ENCODE assay signal across 19 cellular contexts in the genomic region with DNA sequence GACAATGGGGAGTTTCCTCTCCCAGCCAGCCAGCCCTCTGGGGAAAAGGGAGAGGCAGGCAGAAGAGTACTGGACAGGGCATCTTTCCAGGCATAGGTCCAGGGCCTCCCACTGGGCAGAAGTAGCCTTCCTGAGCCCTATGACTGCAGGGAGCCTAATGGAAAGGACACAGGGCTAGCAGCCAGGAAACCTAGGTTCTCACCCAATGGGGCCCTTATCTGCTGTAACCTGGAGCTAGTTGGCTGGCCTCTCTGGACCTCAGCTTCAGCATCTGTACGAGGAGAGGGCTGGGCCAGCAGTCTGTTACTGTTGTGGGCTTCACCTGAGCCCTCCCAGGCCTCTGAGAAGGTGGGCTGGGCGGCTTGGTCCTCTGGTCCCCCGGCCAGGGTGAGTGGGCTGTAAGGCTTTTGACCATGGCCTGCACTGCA. TPM values are rescaled to one million over a fixed set of nuclear protein-coding genes. Genes with fewer than 3 reads are reported as not detected.
DNase-seq lines count a peak whose midpoint lies in the region; ATAC-seq and TF ChIP-seq lines count a peak whose summit lies in the region.
"Had no signal": no experiment of that assay in that cellular context is flagged by ENCODE, and none has a peak within 500 bp of the region (broad histone marks: within the 10 kb centered on the region; RNA-seq: fewer than 3 reads in every experiment).

No MANE protein-coding gene starts in this region.

- H3K4me3 ChIP-seq in heart left ventricle (no peak overlapping the region), gastrocnemius medialis (no peak overlapping the region)

- DNase-seq in Right ventricle myocardium inferior (ENCODE audit: missing footprints): no peak
- no peak for DNase-seq in cardiac septum (ENCODE audit: low spot score)
- peak in 4 of 5 donors; percentile 58 to 83 (median 74) for DNase-seq in heart left ventricle
- DNase-seq in gastrocnemius medialis: no peak
- DNase-seq in NCI-H1436 treated with DMSO at 0.1 percent for 48 hours (lab: John Stamatoyannopoulos, UW): no peak
- DNase-seq: 8988T, C1 segment of cervical spinal cord, H7, MV-4-11, NCI-H1417 treated with DMSO at 0.1 percent for 48 hours, NCI-H2029 treated with DMSO at 0.1 percent for 48 hours, NCI-H524 treated with DMSO at 0.1 percent for 48 hours, RPMI8226 had no signal

- TF ChIP-seq POLR2A in heart left ventricle (IDR thresholded peaks at IDR 0.05) (peak in 1 of 2 donors; percentile 6), gastrocnemius medialis (IDR thresholded peaks at IDR 0.05) (no peak)

- intact Hi-C loops in Right ventricle myocardium inferior (cut with DNase I): no loop called here
- intact Hi-C loops in cardiac septum (cut with DNase I): no loop called here
- intact Hi-C loops in heart left ventricle (cut with DNase I): loop anchor here in 3 of 10 donors (5.0 kb wide), 2 partner anchors 207 to 212 kb away; no protein-coding TSS in a partner anchor
- intact Hi-C loops in gastrocnemius medialis (cut with DNase I; ENCODE audit: low total_unique reads): no loop called here

- WGBS in heart left ventricle, 4 donors: 43 to 64% (median 60%) methylated on average over 1 to 3 of the region's 3 CpGs

- H3K36me3 ChIP-seq in heart left ventricle: peaks cover 0 to 32% (median 4%) of the 10 kb centered on the region in 9 donors
- H3K36me3 ChIP-seq in gastrocnemius medialis: peaks cover 0 to 37% of the 10 kb centered on the region in 2 donors

- H3K27ac ChIP-seq in heart left ventricle (peak overlapping the region in 10 of 12 donors; percentile 15 to 99 (median 55)), gastrocnemius medialis (peak overlapping the region; percentile 58 to 99 (median 66))

- in situ Hi-C loops in gastrocnemius medialis (cut with MboI; ENCODE audit: low sequenced_read_pairs in 4 of 4): loop anchor here in 1 of 4 donors (10.0 kb wide), 1 partner anchor 204 kb away; no protein-coding TSS in a partner anchor

- H3K4me1 ChIP-seq in heart left ventricle (peaks cover 0 to 68% (median 18%) of the 10 kb centered on the region in 12 donors), gastrocnemius medialis (peaks cover 44 to 60% of the 10 kb centered on the region in 2 donors)

- H3K9me3 ChIP-seq in heart left ventricle (no peaks in the 10 kb centered on the region), gastrocnemius medialis (no peaks in the 10 kb centered on the region)

- TF ChIP-seq CTCF in heart left ventricle (IDR thresholded peaks at IDR 0.05): no peak
- no peak for TF ChIP-seq CTCF in gastrocnemius medialis (IDR thresholded peaks at IDR 0.05 in 4 of 5, conservative IDR thresholded peaks at IDR 0.05 in 1 of 5)

- peak; percentile 21 for ATAC-seq in Right ventricle myocardium inferior
- ATAC-seq in heart left ventricle: peak; percentile 18 to 33 (median 28)
- no peak for ATAC-seq in gastrocnemius medialis
- ATAC-seq in GM21786 (IDR thresholded peaks at IDR 0.05; ENCODE audit: unreplicated experiment): no peak
- ATAC-seq in HG02981 (IDR thresholded peaks at IDR 0.05; ENCODE audit: unreplicated experiment): no peak
- ATAC-seq in HG03196 (IDR thresholded peaks at IDR 0.05; ENCODE audit: unreplicated experiment): no peak

- H3K27me3 ChIP-seq in heart left ventricle: no peaks in the 10 kb centered on the region
- no peaks in the 10 kb centered on the region for H3K27me3 ChIP-seq in gastrocnemius medialis

RNA-seq across cellular contexts. Expression of a gene that starts 22.4 kb away (rescaled TPM):
- total RNA-seq in Right ventricle myocardium inferior (1,478 TPM), cardiac septum (1,178 TPM), heart left ventricle (1,000 to 10,000 TPM in 7 of 9 donors, 100 to 1,000 TPM in 2; 800 to 1,716 (median 1,273) TPM), gastrocnemius medialis (100 to 1,000 TPM; 164 to 305 (median 227) TPM)
- 1,000 to 10,000 TPM in 1 of 2 donors, 100 to 1,000 TPM in 1; 165 to 1,759 TPM for polyA plus RNA-seq in heart left ventricle

RNA-seq across cellular contexts. Expression of a gene that starts 36.3 kb away (rescaled TPM):
- total RNA-seq in Right ventricle myocardium inferior: 0.41 TPM
- total RNA-seq in cardiac septum: not detected
- under 1 TPM in 3 of 9 donors, not detected in 6; 0.19 to 0.28 (median 0.25) TPM for total RNA-seq in heart left ventricle
- polyA plus RNA-seq in heart left ventricle: under 1 TPM; 0.03 to 0.08 TPM
- total RNA-seq in gastrocnemius medialis: 1 to 10 TPM in 1 of 4 donors, under 1 TPM in 2, not detected in 1; 0.13 to 4.2 (median 0.92) TPM
- total RNA-seq: H7, LHCN-M2, OCI-LY7, SK-MEL-5 had no signal

Comparison
In these comparisons a context has a peak if more than half of its experiments do, and no peak if none do; other contexts are left out.
1. DNase-seq: peak in heart left ventricle (4 of 5); none in Right ventricle myocardium inferior (single experiment), cardiac septum (single experiment), gastrocnemius medialis (0 of 2) and NCI-H1436 treated with DMSO at 0.1 percent for 48 hours (single experiment).
2. ATAC-seq: peak in Right ventricle myocardium inferior (single experiment) and heart left ventricle (4 of 4); none in gastrocnemius medialis (0 of 2), GM21786 (single experiment), HG02981 (single experiment) and HG03196 (single experiment).